ENCODE assay signal across 1 cellular context in the genomic region with DNA sequence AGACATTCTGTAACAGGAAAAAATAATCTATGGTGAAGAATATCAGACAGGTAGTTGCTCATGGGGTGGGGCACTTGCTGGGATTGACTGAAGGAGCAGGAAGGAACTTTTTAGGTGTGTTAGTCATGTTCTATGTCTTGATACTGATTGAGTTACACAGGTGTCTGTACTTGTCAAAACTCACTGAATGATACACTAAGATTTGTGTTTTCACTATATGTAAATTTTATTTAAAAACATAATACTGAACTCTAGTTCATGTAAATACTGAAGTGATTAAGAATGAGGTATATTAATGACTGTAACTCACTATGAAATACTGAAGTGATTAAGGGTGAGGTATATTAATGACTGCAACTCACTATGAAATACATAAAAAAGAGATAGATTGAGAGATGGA.
TF ChIP-seq lines count a peak whose summit lies in the region.

No MANE protein-coding gene starts in this region.

TF ChIP-seq in HepG2, 621 proteins besides CTCF, POLR2A, EP300 and RAD21 (continued from another document):
- TF ChIP-seq, protein P1, sequence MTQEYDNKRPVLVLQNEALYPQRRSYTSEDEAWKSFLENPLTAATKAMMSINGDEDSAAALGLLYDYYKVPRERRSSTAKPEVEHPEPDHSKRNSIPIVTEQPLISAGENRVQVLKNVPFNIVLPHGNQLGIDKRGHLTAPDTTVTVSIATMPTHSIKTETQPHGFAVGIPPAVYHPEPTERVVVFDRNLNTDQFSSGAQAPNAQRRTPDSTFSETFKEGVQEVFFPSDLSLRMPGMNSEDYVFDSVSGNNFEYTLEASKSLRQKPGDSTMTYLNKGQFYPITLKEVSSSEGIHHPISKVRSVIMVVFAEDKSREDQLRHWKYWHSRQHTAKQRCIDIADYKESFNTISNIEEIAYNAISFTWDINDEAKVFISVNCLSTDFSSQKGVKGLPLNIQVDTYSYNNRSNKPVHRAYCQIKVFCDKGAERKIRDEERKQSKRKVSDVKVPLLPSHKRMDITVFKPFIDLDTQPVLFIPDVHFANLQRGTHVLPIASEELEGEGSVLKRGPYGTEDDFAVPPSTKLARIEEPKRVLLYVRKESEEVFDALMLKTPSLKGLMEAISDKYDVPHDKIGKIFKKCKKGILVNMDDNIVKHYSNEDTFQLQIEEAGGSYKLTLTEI (CRISPR knock-in tag; conservative IDR thresholded peaks at IDR 0.05), result no peak
- no peak for TF ChIP-seq SMARCC2 (IDR thresholded peaks at IDR 0.05)
TF ChIP-seq in HepG2: peak in this region for 0.
